In genomic region chr7:37187179-37187578, GRCh38 we compare ENCODE assay signal across 15 cellular contexts.
DNase-seq lines count a peak whose midpoint lies in the region; TF ChIP-seq lines count a peak whose summit lies in the region.
"Had no signal": no experiment of that assay in that cellular context is flagged by ENCODE, and none has a peak within 500 bp of the region (broad histone marks: within the 10 kb centered on the region; RNA-seq: fewer than 3 reads in every experiment).

No MANE protein-coding gene starts in this region.

- no peaks in the 10 kb centered on the region for H3K27me3 Mint-ChIP-seq in activated naive CD4-positive, alpha-beta T cell treated with anti-CD3 and anti-CD28 coated beads, Interleukin-2, amount 50 U/mL, for 24 hours
- H3K27me3 Mint-ChIP-seq in activated naive CD4-positive, alpha-beta T cell treated with anti-CD3 and anti-CD28 coated beads for 36 hours (ENCODE audit: low read depth) = no peaks in the 10 kb centered on the region
- no peaks in the 10 kb centered on the region for H3K27me3 Mint-ChIP-seq in activated T-helper 2 cell treated with anti-CD3 and anti-CD28 coated beads, Interferon-gamma antibody, Interleukin-2, Interleukin-4, amounts not matched to agents 10 μg/mL and 5 μg/mL and 100 μg/mL, durations not matched to agents 14 hours and 24 hours and 36 hours (ENCODE audit: low read depth)
- H3K27me3 Mint-ChIP-seq: B cell; CD4-positive, alpha-beta T cell had no signal

- POLR2A ChIA-PET in RWPE1 (lab: Yijun Ruan, JAX; ENCODE audit: low non-redundant PET) = no interaction called here

- no peak overlapping the region for H3K27ac ChIP-seq in RWPE1

- H3K27ac Mint-ChIP-seq in activated naive CD4-positive, alpha-beta T cell treated with anti-CD3 and anti-CD28 coated beads, Interleukin-2, amount 50 U/mL, for 24 hours = peak overlapping the region; percentile 3
- H3K27ac Mint-ChIP-seq in activated naive CD4-positive, alpha-beta T cell treated with anti-CD3 and anti-CD28 coated beads for 36 hours = no peak overlapping the region
- peak overlapping the region; percentile 19 for H3K27ac Mint-ChIP-seq in activated T-helper 2 cell treated with anti-CD3 and anti-CD28 coated beads, Interferon-gamma antibody, Interleukin-2, Interleukin-4, amounts not matched to agents 10 μg/mL and 5 μg/mL and 100 μg/mL, durations not matched to agents 14 hours and 24 hours and 36 hours
- H3K27ac Mint-ChIP-seq: B cell; CD4-positive, alpha-beta T cell; GM23338 had no signal

- TF ChIP-seq CTCF in RWPE1 (conservative IDR thresholded peaks at IDR 0.05; ENCODE audit: low read depth) = no peak

- H3K36me3 Mint-ChIP-seq in activated naive CD4-positive, alpha-beta T cell treated with anti-CD3 and anti-CD28 coated beads, Interleukin-2, amount 50 U/mL, for 24 hours = peaks cover 13% of the 10 kb centered on the region
- peaks cover 15% of the 10 kb centered on the region for H3K36me3 Mint-ChIP-seq in activated naive CD4-positive, alpha-beta T cell treated with anti-CD3 and anti-CD28 coated beads for 36 hours (ENCODE audit: low read depth)
- H3K36me3 Mint-ChIP-seq in activated T-helper 2 cell treated with anti-CD3 and anti-CD28 coated beads, Interferon-gamma antibody, Interleukin-2, Interleukin-4, amounts not matched to agents 10 μg/mL and 5 μg/mL and 100 μg/mL, durations not matched to agents 14 hours and 24 hours and 36 hours (ENCODE audit: low read depth) = peaks cover 27% of the 10 kb centered on the region

- peaks cover 38% of the 10 kb centered on the region for H3K4me1 Mint-ChIP-seq in activated naive CD4-positive, alpha-beta T cell treated with anti-CD3 and anti-CD28 coated beads, Interleukin-2, amount 50 U/mL, for 24 hours
- H3K4me1 Mint-ChIP-seq in activated naive CD4-positive, alpha-beta T cell treated with anti-CD3 and anti-CD28 coated beads for 36 hours (ENCODE audit: low read depth) = peaks cover 17% of the 10 kb centered on the region
- peaks cover 11% of the 10 kb centered on the region for H3K4me1 Mint-ChIP-seq in activated T-helper 2 cell treated with anti-CD3 and anti-CD28 coated beads, Interferon-gamma antibody, Interleukin-2, Interleukin-4, amounts not matched to agents 10 μg/mL and 5 μg/mL and 100 μg/mL, durations not matched to agents 14 hours and 24 hours and 36 hours (ENCODE audit: low read depth)
- H3K4me1 Mint-ChIP-seq: B cell had no signal

- DNase-seq in activated naive CD4-positive, alpha-beta T cell treated with anti-CD3 and anti-CD28 coated beads for 36 hours = no peak
- DNase-seq in NCI-H1417 (lab: John Stamatoyannopoulos, UW) (peak in 2 of 3 experiments; percentile 13 to 69), NCI-H2081 treated with DMSO at 0.1 percent for 48 hours (lab: John Stamatoyannopoulos, UW) (peak; percentile 89), DMS79 (lab: John Stamatoyannopoulos, UW) (no peak), RWPE1 (ENCODE audit: low spot score) (no peak), SIG-M5 (lab: John Stamatoyannopoulos, UW) (no peak)
- DNase-seq in activated T-helper 2 cell treated with anti-CD3 and anti-CD28 coated beads, Interferon-gamma antibody, Interleukin-2, Interleukin-4, amounts not matched to agents 10 μg/mL and 5 μg/mL and 100 μg/mL, durations not matched to agents 14 hours and 24 hours and 36 hours (ENCODE audit: low spot score) = no peak
- DNase-seq: C1 segment of cervical spinal cord; Calu3; CD4-positive, alpha-beta T cell; DMS 273 treated with DMSO at 0.1 percent for 48 hours; H7 had no signal

- CTCF ChIA-PET in activated naive CD4-positive, alpha-beta T cell treated with anti-CD3 and anti-CD28 coated beads for 36 hours (lab: Charles Lee) = no interaction called here
- CTCF ChIA-PET in RWPE1 (lab: Yijun Ruan, JAX) = no interaction called here

- no peak overlapping the region for H3K4me3 Mint-ChIP-seq in activated naive CD4-positive, alpha-beta T cell treated with anti-CD3 and anti-CD28 coated beads, Interleukin-2, amount 50 U/mL, for 24 hours
- H3K4me3 Mint-ChIP-seq in activated naive CD4-positive, alpha-beta T cell treated with anti-CD3 and anti-CD28 coated beads for 36 hours = no peak overlapping the region
- no peak overlapping the region for H3K4me3 Mint-ChIP-seq in activated T-helper 2 cell treated with anti-CD3 and anti-CD28 coated beads, Interferon-gamma antibody, Interleukin-2, Interleukin-4, amounts not matched to agents 10 μg/mL and 5 μg/mL and 100 μg/mL, durations not matched to agents 14 hours and 24 hours and 36 hours (ENCODE audit: low read depth)
- H3K4me3 Mint-ChIP-seq: B cell; CD4-positive, alpha-beta T cell; GM23338 had no signal

- intact Hi-C loops in activated naive CD4-positive, alpha-beta T cell treated with anti-CD3 and anti-CD28 coated beads for 36 hours (cut with micrococcal nuclease) = loop anchor here (10.0 kb wide), 1 partner anchor 292 kb away; no protein-coding TSS in a partner anchor
- intact Hi-C loops in activated T-helper 2 cell treated with anti-CD3 and anti-CD28 coated beads, Interferon-gamma antibody, Interleukin-2, Interleukin-4, amounts not matched to agents 10 μg/mL and 5 μg/mL and 100 μg/mL, durations not matched to agents 14 hours and 24 hours and 36 hours (cut with micrococcal nuclease) = loop anchor here (2.0 to 10.0 kb wide), 6 partner anchors 120 to 508 kb away; partner anchors contain the start of gene AOAH

- H3K9me3 Mint-ChIP-seq in activated naive CD4-positive, alpha-beta T cell treated with anti-CD3 and anti-CD28 coated beads, Interleukin-2, amount 50 U/mL, for 24 hours = no peaks in the 10 kb centered on the region
- no peaks in the 10 kb centered on the region for H3K9me3 Mint-ChIP-seq in activated naive CD4-positive, alpha-beta T cell treated with anti-CD3 and anti-CD28 coated beads for 36 hours
- no peaks in the 10 kb centered on the region for H3K9me3 Mint-ChIP-seq in activated T-helper 2 cell treated with anti-CD3 and anti-CD28 coated beads, Interferon-gamma antibody, Interleukin-2, Interleukin-4, amounts not matched to agents 10 μg/mL and 5 μg/mL and 100 μg/mL, durations not matched to agents 14 hours and 24 hours and 36 hours
- H3K9me3 Mint-ChIP-seq: CD4-positive, alpha-beta T cell; GM23338 had no signal

Comparison
In these comparisons a context has a peak if more than half of its experiments do, and no peak if none do; other contexts are left out.
1. DNase-seq: peak in NCI-H1417 (2 of 3) and NCI-H2081 treated with DMSO at 0.1 percent for 48 hours (single experiment); none in activated naive CD4-positive, alpha-beta T cell treated with anti-CD3 and anti-CD28 coated beads for 36 hours (single experiment), activated T-helper 2 cell treated with anti-CD3 and anti-CD28 coated beads, Interferon-gamma antibody, Interleukin-2, Interleukin-4, amounts not matched to agents 10 μg/mL and 5 μg/mL and 100 μg/mL, durations not matched to agents 14 hours and 24 hours and 36 hours (single experiment), DMS79 (single experiment), RWPE1 (single experiment) and SIG-M5 (single experiment).